In the genomic region with DNA sequence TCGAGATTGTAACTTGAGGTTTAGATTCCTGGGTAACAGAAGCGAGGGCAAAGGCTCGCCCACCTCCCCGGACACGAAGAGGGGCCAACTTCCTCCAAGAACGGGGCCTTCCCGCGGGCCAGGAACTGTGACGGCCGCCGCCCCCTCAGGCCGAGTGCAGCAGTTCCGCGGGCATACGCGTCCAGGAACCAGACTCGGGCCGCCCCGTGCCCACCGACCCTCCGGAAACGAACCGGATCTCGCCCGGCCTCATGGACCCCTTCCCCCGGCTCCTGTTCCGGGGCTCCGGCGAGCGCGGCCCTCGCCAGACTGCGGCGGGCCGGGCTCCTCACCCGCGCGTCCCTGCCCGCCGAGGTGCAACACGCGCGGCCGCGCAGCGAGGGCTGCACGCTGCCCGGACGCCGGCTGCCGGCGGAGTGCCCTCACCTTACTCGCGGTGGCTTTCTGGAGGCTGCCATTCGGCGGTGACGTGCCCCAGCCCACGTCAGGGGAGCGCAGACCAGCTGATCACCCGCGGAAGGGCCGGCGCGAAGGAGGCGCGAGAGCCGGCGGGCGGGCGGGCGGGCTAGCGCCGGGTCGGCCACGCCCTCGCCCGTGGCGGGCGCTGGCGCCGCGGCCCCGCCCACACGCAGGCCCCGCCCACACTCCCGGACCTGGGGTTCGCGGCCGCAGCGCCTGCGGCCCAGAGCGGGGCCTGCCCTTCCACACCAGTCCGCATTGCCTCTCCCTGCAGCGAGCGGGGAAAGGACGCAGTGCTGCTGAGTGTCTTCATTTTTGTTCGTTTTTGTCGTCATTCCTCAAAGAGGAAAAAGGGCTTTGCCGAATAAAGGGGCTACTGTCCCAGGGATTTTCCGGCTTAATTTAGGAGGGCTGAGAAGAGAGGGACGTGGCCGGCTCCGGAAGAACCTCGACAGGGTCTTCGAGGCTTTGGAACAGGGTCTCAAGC, we compare ENCODE assay signal across 1 cellular context.
TF ChIP-seq lines count a peak whose summit lies in the region.

XPNPEP1 (minus strand) TSS at position 536 of the 946 bp plus-strand sequence; CDS start at position 458, 78 bp downstream.

TF ChIP-seq in K562, 482 proteins besides CTCF, POLR2A, EP300 and RAD21 (continued from another document and continues in another):
- TF ChIP-seq HDAC1 (IDR thresholded peaks at IDR 0.05) (peak in 1 of 2 experiments; percentile 54; a peak in 1 of 4 replicates), ZNF644 (tag; IDR thresholded peaks at IDR 0.05; ENCODE audit: low read depth) (no peak), ERF (CRISPR knock-in tag; IDR thresholded peaks at IDR 0.05) (no peak), ZNF436 (CRISPR knock-in tag; IDR thresholded peaks at IDR 0.05) (no peak), MTA1 (IDR thresholded peaks at IDR 0.05; ENCODE audit: borderline replicate concordance) (no peak), ARID2 (IDR thresholded peaks at IDR 0.05) (no peak), ZNF282 (CRISPR knock-in tag; IDR thresholded peaks at IDR 0.05) (no peak), CAMTA2 (CRISPR knock-in tag; conservative IDR thresholded peaks at IDR 0.05) (no peak), PRDM10 (IDR thresholded peaks at IDR 0.05; ENCODE audit: partially characterized antibody) (no peak), ZNF655 (CRISPR knock-in tag; IDR thresholded peaks at IDR 0.05) (no peak), GTF2E2 (tag; IDR thresholded peaks at IDR 0.05) (no peak), BRD4 (IDR thresholded peaks at IDR 0.05) (no peak), FOXM1 (IDR thresholded peaks at IDR 0.05; ENCODE audit: low read depth) (no peak), FOXM1 (CRISPR knock-in tag; IDR thresholded peaks at IDR 0.05; ENCODE audit: low read depth) (no peak), WHSC1 (IDR thresholded peaks at IDR 0.05; ENCODE audit: low read length) (no peak), ZNF24 (IDR thresholded peaks at IDR 0.05) (no peak), ZNF778 (CRISPR knock-in tag; IDR thresholded peaks at IDR 0.05) (no peak), XRCC4 (IDR thresholded peaks at IDR 0.05; ENCODE audit: extremely low read depth, insufficient read depth, insufficient read length) (no peak), POU5F1 (IDR thresholded peaks at IDR 0.05; ENCODE audit: borderline replicate concordance, low read depth, low read length, partially characterized antibody) (no peak), SNRNP70 (optimal IDR thresholded peaks at IDR 0.05; ENCODE audit: low read depth, low read length) (no peak), RERE (CRISPR knock-in tag; IDR thresholded peaks at IDR 0.05; ENCODE audit: borderline replicate concordance) (no peak), HLTF (IDR thresholded peaks at IDR 0.05) (no peak), LEF1 (IDR thresholded peaks at IDR 0.05) (no peak), KDM1A (IDR thresholded peaks at IDR 0.05) (no peak), ZNF263 (CRISPR knock-in tag; IDR thresholded peaks at IDR 0.05; ENCODE audit: borderline replicate concordance) (no peak), EWSR1 (IDR thresholded peaks at IDR 0.05; ENCODE audit: borderline replicate concordance, low read depth, partially characterized antibody) (no peak), TEAD1 (CRISPR knock-in tag; IDR thresholded peaks at IDR 0.05) (no peak)
- TF ChIP-seq, protein P1, sequence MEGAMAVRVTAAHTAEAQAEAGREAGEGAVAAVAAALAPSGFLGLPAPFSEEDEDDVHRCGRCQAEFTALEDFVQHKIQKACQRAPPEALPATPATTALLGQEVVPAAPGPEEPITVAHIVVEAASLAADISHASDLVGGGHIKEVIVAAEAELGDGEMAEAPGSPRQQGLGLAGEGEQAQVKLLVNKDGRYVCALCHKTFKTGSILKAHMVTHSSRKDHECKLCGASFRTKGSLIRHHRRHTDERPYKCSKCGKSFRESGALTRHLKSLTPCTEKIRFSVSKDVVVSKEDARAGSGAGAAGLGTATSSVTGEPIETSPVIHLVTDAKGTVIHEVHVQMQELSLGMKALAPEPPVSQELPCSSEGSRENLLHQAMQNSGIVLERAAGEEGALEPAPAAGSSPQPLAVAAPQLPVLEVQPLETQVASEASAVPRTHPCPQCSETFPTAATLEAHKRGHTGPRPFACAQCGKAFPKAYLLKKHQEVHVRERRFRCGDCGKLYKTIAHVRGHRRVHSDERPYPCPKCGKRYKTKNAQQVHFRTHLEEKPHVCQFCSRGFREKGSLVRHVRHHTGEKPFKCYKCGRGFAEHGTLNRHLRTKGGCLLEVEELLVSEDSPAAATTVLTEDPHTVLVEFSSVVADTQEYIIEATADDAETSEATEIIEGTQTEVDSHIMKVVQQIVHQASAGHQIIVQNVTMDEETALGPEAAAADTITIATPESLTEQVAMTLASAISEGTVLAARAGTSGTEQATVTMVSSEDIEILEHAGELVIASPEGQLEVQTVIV (CRISPR knock-in tag; IDR thresholded peaks at IDR 0.05; ENCODE audit: borderline replicate concordance): no peak
- TF ChIP-seq, protein P2, sequence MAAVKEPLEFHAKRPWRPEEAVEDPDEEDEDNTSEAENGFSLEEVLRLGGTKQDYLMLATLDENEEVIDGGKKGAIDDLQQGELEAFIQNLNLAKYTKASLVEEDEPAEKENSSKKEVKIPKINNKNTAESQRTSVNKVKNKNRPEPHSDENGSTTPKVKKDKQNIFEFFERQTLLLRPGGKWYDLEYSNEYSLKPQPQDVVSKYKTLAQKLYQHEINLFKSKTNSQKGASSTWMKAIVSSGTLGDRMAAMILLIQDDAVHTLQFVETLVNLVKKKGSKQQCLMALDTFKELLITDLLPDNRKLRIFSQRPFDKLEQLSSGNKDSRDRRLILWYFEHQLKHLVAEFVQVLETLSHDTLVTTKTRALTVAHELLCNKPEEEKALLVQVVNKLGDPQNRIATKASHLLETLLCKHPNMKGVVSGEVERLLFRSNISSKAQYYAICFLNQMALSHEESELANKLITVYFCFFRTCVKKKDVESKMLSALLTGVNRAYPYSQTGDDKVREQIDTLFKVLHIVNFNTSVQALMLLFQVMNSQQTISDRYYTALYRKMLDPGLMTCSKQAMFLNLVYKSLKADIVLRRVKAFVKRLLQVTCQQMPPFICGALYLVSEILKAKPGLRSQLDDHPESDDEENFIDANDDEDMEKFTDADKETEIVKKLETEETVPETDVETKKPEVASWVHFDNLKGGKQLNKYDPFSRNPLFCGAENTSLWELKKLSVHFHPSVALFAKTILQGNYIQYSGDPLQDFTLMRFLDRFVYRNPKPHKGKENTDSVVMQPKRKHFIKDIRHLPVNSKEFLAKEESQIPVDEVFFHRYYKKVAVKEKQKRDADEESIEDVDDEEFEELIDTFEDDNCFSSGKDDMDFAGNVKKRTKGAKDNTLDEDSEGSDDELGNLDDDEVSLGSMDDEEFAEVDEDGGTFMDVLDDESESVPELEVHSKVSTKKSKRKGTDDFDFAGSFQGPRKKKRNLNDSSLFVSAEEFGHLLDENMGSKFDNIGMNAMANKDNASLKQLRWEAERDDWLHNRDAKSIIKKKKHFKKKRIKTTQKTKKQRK (IDR thresholded peaks at IDR 0.05; ENCODE audit: borderline replicate concordance, low read depth, low read length): no peak
- TF ChIP-seq, protein P3, sequence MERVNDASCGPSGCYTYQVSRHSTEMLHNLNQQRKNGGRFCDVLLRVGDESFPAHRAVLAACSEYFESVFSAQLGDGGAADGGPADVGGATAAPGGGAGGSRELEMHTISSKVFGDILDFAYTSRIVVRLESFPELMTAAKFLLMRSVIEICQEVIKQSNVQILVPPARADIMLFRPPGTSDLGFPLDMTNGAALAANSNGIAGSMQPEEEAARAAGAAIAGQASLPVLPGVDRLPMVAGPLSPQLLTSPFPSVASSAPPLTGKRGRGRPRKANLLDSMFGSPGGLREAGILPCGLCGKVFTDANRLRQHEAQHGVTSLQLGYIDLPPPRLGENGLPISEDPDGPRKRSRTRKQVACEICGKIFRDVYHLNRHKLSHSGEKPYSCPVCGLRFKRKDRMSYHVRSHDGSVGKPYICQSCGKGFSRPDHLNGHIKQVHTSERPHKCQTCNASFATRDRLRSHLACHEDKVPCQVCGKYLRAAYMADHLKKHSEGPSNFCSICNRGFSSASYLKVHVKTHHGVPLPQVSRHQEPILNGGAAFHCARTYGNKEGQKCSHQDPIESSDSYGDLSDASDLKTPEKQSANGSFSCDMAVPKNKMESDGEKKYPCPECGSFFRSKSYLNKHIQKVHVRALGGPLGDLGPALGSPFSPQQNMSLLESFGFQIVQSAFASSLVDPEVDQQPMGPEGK (CRISPR knock-in tag; IDR thresholded peaks at IDR 0.05; ENCODE audit: borderline replicate concordance): no peak
- TF ChIP-seq, protein P4, sequence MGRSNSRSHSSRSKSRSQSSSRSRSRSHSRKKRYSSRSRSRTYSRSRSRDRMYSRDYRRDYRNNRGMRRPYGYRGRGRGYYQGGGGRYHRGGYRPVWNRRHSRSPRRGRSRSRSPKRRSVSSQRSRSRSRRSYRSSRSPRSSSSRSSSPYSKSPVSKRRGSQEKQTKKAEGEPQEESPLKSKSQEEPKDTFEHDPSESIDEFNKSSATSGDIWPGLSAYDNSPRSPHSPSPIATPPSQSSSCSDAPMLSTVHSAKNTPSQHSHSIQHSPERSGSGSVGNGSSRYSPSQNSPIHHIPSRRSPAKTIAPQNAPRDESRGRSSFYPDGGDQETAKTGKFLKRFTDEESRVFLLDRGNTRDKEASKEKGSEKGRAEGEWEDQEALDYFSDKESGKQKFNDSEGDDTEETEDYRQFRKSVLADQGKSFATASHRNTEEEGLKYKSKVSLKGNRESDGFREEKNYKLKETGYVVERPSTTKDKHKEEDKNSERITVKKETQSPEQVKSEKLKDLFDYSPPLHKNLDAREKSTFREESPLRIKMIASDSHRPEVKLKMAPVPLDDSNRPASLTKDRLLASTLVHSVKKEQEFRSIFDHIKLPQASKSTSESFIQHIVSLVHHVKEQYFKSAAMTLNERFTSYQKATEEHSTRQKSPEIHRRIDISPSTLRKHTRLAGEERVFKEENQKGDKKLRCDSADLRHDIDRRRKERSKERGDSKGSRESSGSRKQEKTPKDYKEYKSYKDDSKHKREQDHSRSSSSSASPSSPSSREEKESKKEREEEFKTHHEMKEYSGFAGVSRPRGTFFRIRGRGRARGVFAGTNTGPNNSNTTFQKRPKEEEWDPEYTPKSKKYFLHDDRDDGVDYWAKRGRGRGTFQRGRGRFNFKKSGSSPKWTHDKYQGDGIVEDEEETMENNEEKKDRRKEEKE (IDR thresholded peaks at IDR 0.05; ENCODE audit: borderline replicate concordance in 1 of 2, control insufficient read depth in 1 of 2, low read depth in 2 of 2, low read length in 1 of 2): no peak
